In genomic region chrX:130110379-130111219, GRCh38 we compare ENCODE assay signal across 8 cellular contexts. TPM values are rescaled to one million over a fixed set of nuclear protein-coding genes. Genes with fewer than 3 reads are reported as not detected.
A peak's percentile ranks its signal among the peaks of the same experiment; 100 is the strongest.
DNase-seq lines count a peak whose midpoint lies in the region; ATAC-seq and TF ChIP-seq lines count a peak whose summit lies in the region.

Gene ELF4 (minus strand): TSS chrX:130110497. CDS start chrX:130081330, 29,167 bp downstream.

- H3K36me3 Mint-ChIP-seq in CD4-positive, alpha-beta T cell (ENCODE audit: low read depth) = peaks cover 8% of the 10 kb centered on the region
- H3K36me3 Mint-ChIP-seq in T-helper 2 cell treated with Interferon-gamma antibody and Interleukin-4, amounts not matched to agents 5 μg/mL and 100 μg/mL, for 36 hours (ENCODE audit: low read depth) = peaks cover 7% of the 10 kb centered on the region
- H3K36me3 Mint-ChIP-seq in MCF 10A (ENCODE audit: insufficient read depth, unreplicated experiment) = no peaks in the 10 kb centered on the region

- no peaks in the 10 kb centered on the region for H3K9me3 ChIP-seq in CD4-positive, alpha-beta T cell (ENCODE audit: control insufficient read depth, low read length)

- intact Hi-C loops in CD4-positive, alpha-beta T cell (cut with DNase I, micrococcal nuclease) = no loop called here
- intact Hi-C loops in MCF 10A (cut with micrococcal nuclease) = no loop called here

- peaks cover 25% of the 10 kb centered on the region for H3K4me1 Mint-ChIP-seq in CD4-positive, alpha-beta T cell (ENCODE audit: low read depth)
- peaks cover 26% of the 10 kb centered on the region for H3K4me1 Mint-ChIP-seq in T-helper 2 cell treated with Interferon-gamma antibody and Interleukin-4, amounts not matched to agents 5 μg/mL and 100 μg/mL, for 36 hours (ENCODE audit: low read depth)
- peaks cover 19% of the 10 kb centered on the region for H3K4me1 Mint-ChIP-seq in MCF 10A (ENCODE audit: insufficient read depth, unreplicated experiment)

- ATAC-seq in CD4-positive, alpha-beta T cell (ENCODE audit: poor library complexity) = peak; percentile 76
- peak; percentile 36 for ATAC-seq in GM19372 (IDR thresholded peaks at IDR 0.05; ENCODE audit: low read depth, unreplicated experiment)

- DNase-seq in CD4-positive, alpha-beta T cell = peak in 8 of 10 experiments; percentile 19 to 75 (median 50)
- DNase-seq in Kasumi-1 (lab: John Stamatoyannopoulos, UW) (peak; percentile 36 to 58), MCF 10A (ENCODE audit: unreplicated experiment) (peak; percentile 79), kidney glomerular epithelial cell (lab: John Stamatoyannopoulos, UW) (peak; percentile 8), HPDE6-E6E7 (ENCODE audit: extremely low spot score) (no peak)
- DNase-seq in T-helper 2 cell treated with Interferon-gamma antibody and Interleukin-4, amounts not matched to agents 5 μg/mL and 100 μg/mL, for 36 hours (ENCODE audit: low spot score) = peak; percentile 51
- DNase-seq in stimulated activated CD4-positive, alpha-beta T cell treated with anti-CD3 and anti-CD28 coated beads, TNF-alpha, amount 100 ng/mL, for 1 hour (ENCODE audit: low read depth in 3 of 3, low spot score in 1 of 3) = peak in 2 of 3 donors; percentile 31 to 39

- POLR2A ChIA-PET in CD4-positive, alpha-beta T cell (lab: Charles Lee) = interaction anchor here (1.0 to 2.7 kb wide), 6 partner anchors 15 to 31 kb away, joined by 3 to 15 read pairs (median 6); no protein-coding TSS in a partner anchor
- POLR2A ChIA-PET in MCF 10A (lab: Yijun Ruan, JAX) = interaction anchor here (0.6 to 3.5 kb wide), 7 partner anchors 8 to 128 kb away, joined by 3 to 39 read pairs (median 5); partner anchors contain the start of gene AIFM1

- H3K4me3 Mint-ChIP-seq in CD4-positive, alpha-beta T cell = peak within 1 kb of the TSS; percentile 95
- H3K4me3 Mint-ChIP-seq in T-helper 2 cell treated with Interferon-gamma antibody and Interleukin-4, amounts not matched to agents 5 μg/mL and 100 μg/mL, for 36 hours = peak within 1 kb of the TSS; percentile 94
- H3K4me3 Mint-ChIP-seq in MCF 10A (ENCODE audit: unreplicated experiment) = peak within 1 kb of the TSS; percentile 88

- H3K9me3 Mint-ChIP-seq in CD4-positive, alpha-beta T cell = no peaks in the 10 kb centered on the region
- H3K9me3 Mint-ChIP-seq in T-helper 2 cell treated with Interferon-gamma antibody and Interleukin-4, amounts not matched to agents 5 μg/mL and 100 μg/mL, for 36 hours = no peaks in the 10 kb centered on the region
- no peaks in the 10 kb centered on the region for H3K9me3 Mint-ChIP-seq in MCF 10A (ENCODE audit: unreplicated experiment)

- BruUV-seq in MCF 10A (replicated peaks; lab: Mats Ljungman, UMichigan) = no TSS peak

- peak within 1 kb of the TSS; percentile 82 for H3K27ac Mint-ChIP-seq in CD4-positive, alpha-beta T cell
- H3K27ac Mint-ChIP-seq in T-helper 2 cell treated with Interferon-gamma antibody and Interleukin-4, amounts not matched to agents 5 μg/mL and 100 μg/mL, for 36 hours = peak within 1 kb of the TSS; percentile 87
- H3K27ac Mint-ChIP-seq in MCF 10A (ENCODE audit: low read depth, unreplicated experiment) = peak within 1 kb of the TSS; percentile 81

- H3K27me3 ChIP-seq in CD4-positive, alpha-beta T cell (ENCODE audit: control insufficient read depth, insufficient read depth, low read length) = no peaks in the 10 kb centered on the region

- no peak for TF ChIP-seq CTCF in CD4-positive, alpha-beta T cell (IDR thresholded peaks at IDR 0.05)
- no peak for TF ChIP-seq CTCF in MCF 10A (IDR thresholded peaks at IDR 0.05; ENCODE audit: unreplicated experiment)

- no peaks in the 10 kb centered on the region for H3K27me3 Mint-ChIP-seq in CD4-positive, alpha-beta T cell
- no peaks in the 10 kb centered on the region for H3K27me3 Mint-ChIP-seq in T-helper 2 cell treated with Interferon-gamma antibody and Interleukin-4, amounts not matched to agents 5 μg/mL and 100 μg/mL, for 36 hours (ENCODE audit: low read depth)
- H3K27me3 Mint-ChIP-seq in MCF 10A (ENCODE audit: insufficient read depth, unreplicated experiment) = peaks cover 14% of the 10 kb centered on the region

- peak within 1 kb of the TSS; percentile 50 for H3K27ac ChIP-seq in CD4-positive, alpha-beta T cell (ENCODE audit: low read depth, low read length)

- CTCF ChIA-PET in CD4-positive, alpha-beta T cell (lab: Charles Lee) = interaction anchor here (0.8 to 3.1 kb wide), 4 partner anchors 10 to 29 kb away, joined by 4 to 10 read pairs (median 5); no protein-coding TSS in a partner anchor
- CTCF ChIA-PET in MCF 10A (lab: Yijun Ruan, JAX) = interaction anchor here (0.6 to 1.7 kb wide), 5 partner anchors 9 to 560 kb away, joined by 3 to 8 read pairs (median 3); no protein-coding TSS in a partner anchor

RNA-seq across cellular contexts. Expression of gene ELF4, which starts in this region (rescaled TPM):
- total RNA-seq in CD4-positive, alpha-beta T cell = 10 to 100 TPM; 17.3 to 17.4 TPM
- total RNA-seq in MCF 10A (2022) = 19.5 and 23.6 TPM in 2 replicates
